In genomic region chr22:46265627-46266026, GRCh38 we compare ENCODE assay signal across 11 cellular contexts. TPM values are rescaled to one million over a fixed set of nuclear protein-coding genes. Genes with fewer than 3 reads are reported as not detected.
"Had no signal": no experiment of that assay in that cellular context is flagged by ENCODE, and none has a peak within 500 bp of the region (broad histone marks: within the 10 kb centered on the region; RNA-seq: fewer than 3 reads in every experiment).

No MANE protein-coding gene starts in this region.

RNA-seq across cellular contexts. Expression of gene PKDREJ, which starts 2.5 kb away (rescaled TPM):
- total RNA-seq: dermis blood vessel endothelial cell, endothelial cell of umbilical vein, epithelial cell of proximal tubule, fibroblast of villous mesenchyme, foreskin keratinocyte, hepatocyte, kidney epithelial cell, left ventricle myocardium superior, lower lobe of right lung, lung microvascular endothelial cell had no signal
- polyA plus RNA-seq: endothelial cell of umbilical vein, fibroblast of lung had no signal
